15 cellular contexts compared by ENCODE assay signal in genomic region chr2:85761512-85761944, GRCh38. TPM values are rescaled to one million over a fixed set of nuclear protein-coding genes. Genes with fewer than 3 reads are reported as not detected.
"Had no signal": no experiment of that assay in that cellular context is flagged by ENCODE, and none has a peak within 500 bp of the region (broad histone marks: within the 10 kb centered on the region; RNA-seq: fewer than 3 reads in every experiment).

No MANE protein-coding gene starts in this region.

- DNase-seq: activated CD4-positive, alpha-beta T cell treated with anti-CD3 and anti-CD28 coated beads, Interleukin-2, amount 10 ng/mL, durations not matched to agents 7 days and 5 days; activated CD4-positive, CD25-positive, alpha-beta regulatory T cell; activated effector memory CD4-positive, alpha-beta T cell treated with Interleukin-2 at 50 U/mL for 16 hours; activated T-cell treated with anti-CD3 and anti-CD28 coated beads, Interleukin-2, amount 50 U/mL, for 1 hour; amniotic stem cell; brain microvascular endothelial cell; left cardiac atrium; nephron progenitor cell; spleen; stimulated activated CD4-positive, alpha-beta T cell treated with anti-CD3 and anti-CD28 coated beads, Interleukin-1b, Interleukin-23, amount 100 ng/mL, for 48 hours; T-helper 2 cell; upper lobe of right lung had no signal

- H3K4me3 Mint-ChIP-seq: activated CD4-positive, alpha-beta T cell treated with anti-CD3 and anti-CD28 coated beads, Interleukin-2, amount 10 ng/mL, durations not matched to agents 7 days and 5 days; nephron progenitor cell; stimulated activated memory B cell treated with anti-CD40 and anti-IgM and Interleukin-4, amounts not matched to agents 10 μg/mL and 1 μg/mL and 100 μg/mL, for 72 hours had no signal

- ATAC-seq: activated naive CD4-positive, alpha-beta T cell treated with anti-CD3 and anti-CD28 coated beads, Interleukin-2, amount 50 U/mL, for 72 hours; left cardiac atrium; stimulated activated memory B cell treated with anti-CD40 and anti-IgM and Interleukin-4, amounts not matched to agents 10 μg/mL and 1 μg/mL and 100 μg/mL, for 72 hours; upper lobe of right lung had no signal

- H3K36me3 Mint-ChIP-seq: activated naive CD4-positive, alpha-beta T cell treated with anti-CD3 and anti-CD28 coated beads, Interleukin-2, amount 50 U/mL, for 72 hours; stimulated activated memory B cell treated with anti-CD40 and anti-IgM and Interleukin-4, amounts not matched to agents 10 μg/mL and 1 μg/mL and 100 μg/mL, for 72 hours had no signal

- H3K27me3 ChIP-seq: brain microvascular endothelial cell, upper lobe of right lung had no signal

- H3K4me1 Mint-ChIP-seq: activated CD4-positive, alpha-beta T cell treated with anti-CD3 and anti-CD28 coated beads, Interleukin-2, amount 10 ng/mL, durations not matched to agents 7 days and 5 days had no signal

- H3K9me3 Mint-ChIP-seq: activated CD4-positive, alpha-beta T cell treated with anti-CD3 and anti-CD28 coated beads, Interleukin-2, amount 10 ng/mL, durations not matched to agents 7 days and 5 days; activated naive CD4-positive, alpha-beta T cell treated with anti-CD3 and anti-CD28 coated beads, Interleukin-2, amount 50 U/mL, for 72 hours; nephron progenitor cell; stimulated activated memory B cell treated with anti-CD40 and anti-IgM and Interleukin-4, amounts not matched to agents 10 μg/mL and 1 μg/mL and 100 μg/mL, for 72 hours had no signal

- H3K27ac Mint-ChIP-seq: activated CD4-positive, alpha-beta T cell treated with anti-CD3 and anti-CD28 coated beads, Interleukin-2, amount 10 ng/mL, durations not matched to agents 7 days and 5 days; activated naive CD4-positive, alpha-beta T cell treated with anti-CD3 and anti-CD28 coated beads, Interleukin-2, amount 50 U/mL, for 72 hours; stimulated activated memory B cell treated with anti-CD40 and anti-IgM and Interleukin-4, amounts not matched to agents 10 μg/mL and 1 μg/mL and 100 μg/mL, for 72 hours had no signal

- H3K9me3 ChIP-seq: spleen, upper lobe of right lung had no signal

- H3K36me3 ChIP-seq: brain microvascular endothelial cell, spleen had no signal

- H3K4me1 ChIP-seq: parathyroid adenoma had no signal

- H3K27ac ChIP-seq: brain microvascular endothelial cell, parathyroid adenoma had no signal

- H3K4me3 ChIP-seq: spleen, upper lobe of right lung had no signal

RNA-seq across cellular contexts. Expression of gene ATOH8, which starts 7.7 kb away (rescaled TPM):
- total RNA-seq: activated naive CD4-positive, alpha-beta T cell treated with anti-CD3 and anti-CD28 coated beads, Interleukin-2, amount 50 U/mL, for 72 hours had no signal
